ENCODE assay signal across 1 cellular context in genomic region chr20:49915118-49915379, GRCh38.
TF ChIP-seq lines count a peak whose summit lies in the region.

No MANE protein-coding gene starts in this region.

TF ChIP-seq in GM23338, 12 proteins besides CTCF, POLR2A, EP300 and RAD21 (continued from another document):
- TF ChIP-seq, protein P1, sequence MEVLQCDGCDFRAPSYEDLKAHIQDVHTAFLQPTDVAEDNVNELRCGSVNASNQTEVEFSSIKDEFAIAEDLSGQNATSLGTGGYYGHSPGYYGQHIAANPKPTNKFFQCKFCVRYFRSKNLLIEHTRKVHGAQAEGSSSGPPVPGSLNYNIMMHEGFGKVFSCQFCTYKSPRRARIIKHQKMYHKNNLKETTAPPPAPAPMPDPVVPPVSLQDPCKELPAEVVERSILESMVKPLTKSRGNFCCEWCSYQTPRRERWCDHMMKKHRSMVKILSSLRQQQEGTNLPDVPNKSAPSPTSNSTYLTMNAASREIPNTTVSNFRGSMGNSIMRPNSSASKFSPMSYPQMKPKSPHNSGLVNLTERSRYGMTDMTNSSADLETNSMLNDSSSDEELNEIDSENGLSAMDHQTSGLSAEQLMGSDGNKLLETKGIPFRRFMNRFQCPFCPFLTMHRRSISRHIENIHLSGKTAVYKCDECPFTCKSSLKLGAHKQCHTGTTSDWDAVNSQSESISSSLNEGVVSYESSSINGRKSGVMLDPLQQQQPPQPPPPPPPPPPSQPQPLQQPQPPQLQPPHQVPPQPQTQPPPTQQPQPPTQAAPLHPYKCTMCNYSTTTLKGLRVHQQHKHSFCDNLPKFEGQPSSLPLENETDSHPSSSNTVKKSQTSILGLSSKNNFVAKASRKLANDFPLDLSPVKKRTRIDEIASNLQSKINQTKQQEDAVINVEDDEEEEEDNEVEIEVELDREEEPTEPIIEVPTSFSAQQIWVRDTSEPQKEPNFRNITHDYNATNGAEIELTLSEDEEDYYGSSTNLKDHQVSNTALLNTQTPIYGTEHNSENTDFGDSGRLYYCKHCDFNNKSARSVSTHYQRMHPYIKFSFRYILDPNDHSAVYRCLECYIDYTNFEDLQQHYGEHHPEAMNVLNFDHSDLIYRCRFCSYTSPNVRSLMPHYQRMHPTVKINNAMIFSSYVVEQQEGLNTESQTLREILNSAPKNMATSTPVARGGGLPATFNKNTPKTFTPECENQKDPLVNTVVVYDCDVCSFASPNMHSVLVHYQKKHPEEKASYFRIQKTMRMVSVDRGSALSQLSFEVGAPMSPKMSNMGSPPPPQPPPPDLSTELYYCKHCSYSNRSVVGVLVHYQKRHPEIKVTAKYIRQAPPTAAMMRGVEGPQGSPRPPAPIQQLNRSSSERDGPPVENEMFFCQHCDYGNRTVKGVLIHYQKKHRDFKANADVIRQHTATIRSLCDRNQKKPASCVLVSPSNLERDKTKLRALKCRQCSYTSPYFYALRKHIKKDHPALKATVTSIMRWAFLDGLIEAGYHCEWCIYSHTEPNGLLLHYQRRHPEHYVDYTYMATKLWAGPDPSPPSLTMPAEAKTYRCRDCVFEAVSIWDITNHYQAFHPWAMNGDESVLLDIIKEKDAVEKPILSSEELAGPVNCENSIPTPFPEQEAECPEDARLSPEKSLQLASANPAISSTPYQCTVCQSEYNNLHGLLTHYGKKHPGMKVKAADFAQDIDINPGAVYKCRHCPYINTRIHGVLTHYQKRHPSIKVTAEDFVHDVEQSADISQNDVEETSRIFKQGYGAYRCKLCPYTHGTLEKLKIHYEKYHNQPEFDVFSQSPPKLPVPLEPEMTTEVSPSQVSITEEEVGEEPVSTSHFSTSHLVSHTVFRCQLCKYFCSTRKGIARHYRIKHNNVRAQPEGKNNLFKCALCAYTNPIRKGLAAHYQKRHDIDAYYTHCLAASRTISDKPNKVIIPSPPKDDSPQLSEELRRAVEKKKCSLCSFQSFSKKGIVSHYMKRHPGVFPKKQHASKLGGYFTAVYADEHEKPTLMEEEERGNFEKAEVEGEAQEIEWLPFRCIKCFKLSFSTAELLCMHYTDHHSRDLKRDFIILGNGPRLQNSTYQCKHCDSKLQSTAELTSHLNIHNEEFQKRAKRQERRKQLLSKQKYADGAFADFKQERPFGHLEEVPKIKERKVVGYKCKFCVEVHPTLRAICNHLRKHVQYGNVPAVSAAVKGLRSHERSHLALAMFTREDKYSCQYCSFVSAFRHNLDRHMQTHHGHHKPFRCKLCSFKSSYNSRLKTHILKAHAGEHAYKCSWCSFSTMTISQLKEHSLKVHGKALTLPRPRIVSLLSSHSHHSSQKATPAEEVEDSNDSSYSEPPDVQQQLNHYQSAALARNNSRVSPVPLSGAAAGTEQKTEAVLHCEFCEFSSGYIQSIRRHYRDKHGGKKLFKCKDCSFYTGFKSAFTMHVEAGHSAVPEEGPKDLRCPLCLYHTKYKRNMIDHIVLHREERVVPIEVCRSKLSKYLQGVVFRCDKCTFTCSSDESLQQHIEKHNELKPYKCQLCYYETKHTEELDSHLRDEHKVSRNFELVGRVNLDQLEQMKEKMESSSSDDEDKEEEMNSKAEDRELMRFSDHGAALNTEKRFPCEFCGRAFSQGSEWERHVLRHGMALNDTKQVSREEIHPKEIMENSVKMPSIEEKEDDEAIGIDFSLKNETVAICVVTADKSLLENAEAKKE (CRISPR knock-in tag; IDR thresholded peaks at IDR 0.05), result no peak
- no peak for TF ChIP-seq ETS1 (IDR thresholded peaks at IDR 0.05)
- no peak for TF ChIP-seq CREB1 (CRISPR knock-in tag; IDR thresholded peaks at IDR 0.05; ENCODE audit: low read depth)
- no peak for TF ChIP-seq ZNF331 (CRISPR knock-in tag; IDR thresholded peaks at IDR 0.05; ENCODE audit: low read depth)
